ENCODE assay signal across 12 cellular contexts in genomic region chrX:18617351-18617750, GRCh38. TPM values are rescaled to one million over a fixed set of nuclear protein-coding genes. Genes with fewer than 3 reads are reported as not detected.
DNase-seq lines count a peak whose midpoint lies in the region; ATAC-seq lines count a peak whose summit lies in the region.
"Had no signal": no experiment of that assay in that cellular context is flagged by ENCODE, and none has a peak within 500 bp of the region (broad histone marks: within the 10 kb centered on the region; RNA-seq: fewer than 3 reads in every experiment).

No MANE protein-coding gene starts in this region.

- H3K4me3 ChIP-seq in neuronal stem cell (ENCODE audit: low read length in 2 of 2) = no peak overlapping the region

- H3K9ac ChIP-seq in neuronal stem cell (ENCODE audit: low read depth, low read length, poor library complexity) = no peak overlapping the region
- H3K9ac ChIP-seq: parathyroid adenoma had no signal

- no peak overlapping the region for H4K91ac ChIP-seq in neuronal stem cell (ENCODE audit: low read depth, low read length, poor library complexity)

- H3K4me1 Mint-ChIP-seq in effector memory CD8-positive, alpha-beta T cell (ENCODE audit: low read depth in 2 of 2) = peaks cover 0 to 5% of the 10 kb centered on the region in 2 donors

- H3K4me3 Mint-ChIP-seq in effector memory CD8-positive, alpha-beta T cell = no peak overlapping the region

- no peaks in the 10 kb centered on the region for H3K79me1 ChIP-seq in neuronal stem cell (ENCODE audit: low read depth, low read length)

- no peaks in the 10 kb centered on the region for H3K9me3 ChIP-seq in neuronal stem cell (replicated peaks in 1 of 2; ENCODE audit: control insufficient read depth in 2 of 2, insufficient read depth in 1 of 2, low read depth in 1 of 2, low read length in 2 of 2)

- H3K27me3 ChIP-seq in neuronal stem cell (ENCODE audit: control insufficient read depth in 3 of 3, insufficient read depth in 3 of 3, low read depth in 1 of 3, low read length in 3 of 3) = no peaks in the 10 kb centered on the region

- no peak overlapping the region for H3K4ac ChIP-seq in neuronal stem cell (ENCODE audit: low read length)

- no peaks in the 10 kb centered on the region for H3K36me3 ChIP-seq in neuronal stem cell (replicated peaks in 1 of 2; ENCODE audit: control insufficient read depth in 2 of 2, insufficient read depth in 2 of 2, low read length in 2 of 2)

- H3K4me1 ChIP-seq in neuronal stem cell (ENCODE audit: control insufficient read depth in 2 of 2, insufficient read depth in 1 of 2, low read depth in 1 of 2, low read length in 2 of 2) = peaks cover 0 to 4% of the 10 kb centered on the region in 2 donors
- H3K4me1 ChIP-seq: parathyroid adenoma had no signal

- H3K14ac ChIP-seq in neuronal stem cell (ENCODE audit: low read length) = no peak overlapping the region

- no peak for ATAC-seq in GM18517 (IDR thresholded peaks at IDR 0.05; ENCODE audit: unreplicated experiment)
- ATAC-seq in effector memory CD8-positive, alpha-beta T cell (replicated peaks) = no peak
- no peak for ATAC-seq in HG03097 (IDR thresholded peaks at IDR 0.05; ENCODE audit: low FRiP score, unreplicated experiment)

- peak overlapping the region in 1 of 2 donors; percentile 80 for H3K27ac Mint-ChIP-seq in effector memory CD8-positive, alpha-beta T cell
- H3K27ac Mint-ChIP-seq: activated T-helper 2 cell treated with anti-CD3 and anti-CD28 coated beads, Interferon-gamma antibody, Interleukin-2, Interleukin-4, amounts not matched to agents 10 μg/mL and 5 μg/mL and 100 μg/mL, durations not matched to agents 14 hours and 24 hours and 36 hours had no signal

- DNase-seq in EH (ENCODE audit: low read depth) (peak; percentile 60), NCI-H69 (lab: John Stamatoyannopoulos, UW) (peak; percentile 81), epithelial cell of prostate (ENCODE audit: low read depth, low spot score) (peak; percentile 48), neuronal stem cell (ENCODE audit: low spot score) (peak; percentile 5), UCSD-AML1 (lab: John Stamatoyannopoulos, UW; ENCODE audit: unreplicated experiment) (no peak)
- no peak for DNase-seq in effector memory CD8-positive, alpha-beta T cell
- DNase-seq: NCI-H526 treated with DMSO at 0.1 percent for 48 hours, T1000 had no signal

- H2AFZ ChIP-seq in neuronal stem cell (ENCODE audit: low read length) = no peak overlapping the region
- H2AFZ ChIP-seq: parathyroid adenoma had no signal

- no peaks in the 10 kb centered on the region for H3K9me3 Mint-ChIP-seq in effector memory CD8-positive, alpha-beta T cell
- H3K9me3 Mint-ChIP-seq: activated T-helper 2 cell treated with anti-CD3 and anti-CD28 coated beads, Interferon-gamma antibody, Interleukin-2, Interleukin-4, amounts not matched to agents 10 μg/mL and 5 μg/mL and 100 μg/mL, durations not matched to agents 14 hours and 24 hours and 36 hours had no signal

- H2BK5ac ChIP-seq in neuronal stem cell (ENCODE audit: low read length) = no peak overlapping the region

- no peak overlapping the region for H3K23ac ChIP-seq in neuronal stem cell (ENCODE audit: low read depth, low read length, poor library complexity)

- no peak overlapping the region for H3K18ac ChIP-seq in neuronal stem cell (ENCODE audit: low read length)

- no peak overlapping the region for H2BK120ac ChIP-seq in neuronal stem cell (ENCODE audit: low read depth, low read length)

- H2AK5ac ChIP-seq in neuronal stem cell (ENCODE audit: low read depth, low read length) = no peak overlapping the region

- H3K36me3 Mint-ChIP-seq in effector memory CD8-positive, alpha-beta T cell (ENCODE audit: insufficient read depth) = peaks cover 5% of the 10 kb centered on the region

- H2BK15ac ChIP-seq in neuronal stem cell (ENCODE audit: low read length) = no peak overlapping the region

- no peaks in the 10 kb centered on the region for H3K27me3 Mint-ChIP-seq in effector memory CD8-positive, alpha-beta T cell

- H2BK12ac ChIP-seq in neuronal stem cell (ENCODE audit: low read length) = no peak overlapping the region

- no peak overlapping the region for H4K8ac ChIP-seq in neuronal stem cell (ENCODE audit: low read depth, low read length)

- H3K4me2 ChIP-seq in neuronal stem cell (ENCODE audit: insufficient read depth, low read length, poor library complexity, severe bottlenecking) = no peak overlapping the region

- no CpG with 5 or more reads among the region's 5 CpGs for WGBS in neuronal stem cell (ENCODE audit: extremely low coverage in 2 of 2, insufficient read length in 2 of 2, insufficient replicate concordance in 1 of 2), 2 donors

- H3K27ac ChIP-seq in epithelial cell of prostate (peak overlapping the region; percentile 31), neuronal stem cell (replicated peaks; ENCODE audit: low read length) (no peak overlapping the region)
- H3K27ac ChIP-seq: parathyroid adenoma had no signal

RNA-seq across cellular contexts. Expression of gene RS1, which starts 54.6 kb away (rescaled TPM):
- 0.01 TPM for polyA plus RNA-seq in neuronal stem cell (2013, experiment 1 of 2)
- polyA plus RNA-seq in neuronal stem cell (2013, experiment 2 of 2) = 0.03 TPM

Comparison
In these comparisons a context has a peak if more than half of its experiments do, and no peak if none do; other contexts are left out.
1. DNase-seq: peak in EH (single experiment), NCI-H69 (single experiment), epithelial cell of prostate (single experiment) and neuronal stem cell (single experiment); none in UCSD-AML1 (single experiment) and effector memory CD8-positive, alpha-beta T cell (0 of 3).